Comparison of ENCODE assay signal across 1 cellular context in the genomic region with DNA sequence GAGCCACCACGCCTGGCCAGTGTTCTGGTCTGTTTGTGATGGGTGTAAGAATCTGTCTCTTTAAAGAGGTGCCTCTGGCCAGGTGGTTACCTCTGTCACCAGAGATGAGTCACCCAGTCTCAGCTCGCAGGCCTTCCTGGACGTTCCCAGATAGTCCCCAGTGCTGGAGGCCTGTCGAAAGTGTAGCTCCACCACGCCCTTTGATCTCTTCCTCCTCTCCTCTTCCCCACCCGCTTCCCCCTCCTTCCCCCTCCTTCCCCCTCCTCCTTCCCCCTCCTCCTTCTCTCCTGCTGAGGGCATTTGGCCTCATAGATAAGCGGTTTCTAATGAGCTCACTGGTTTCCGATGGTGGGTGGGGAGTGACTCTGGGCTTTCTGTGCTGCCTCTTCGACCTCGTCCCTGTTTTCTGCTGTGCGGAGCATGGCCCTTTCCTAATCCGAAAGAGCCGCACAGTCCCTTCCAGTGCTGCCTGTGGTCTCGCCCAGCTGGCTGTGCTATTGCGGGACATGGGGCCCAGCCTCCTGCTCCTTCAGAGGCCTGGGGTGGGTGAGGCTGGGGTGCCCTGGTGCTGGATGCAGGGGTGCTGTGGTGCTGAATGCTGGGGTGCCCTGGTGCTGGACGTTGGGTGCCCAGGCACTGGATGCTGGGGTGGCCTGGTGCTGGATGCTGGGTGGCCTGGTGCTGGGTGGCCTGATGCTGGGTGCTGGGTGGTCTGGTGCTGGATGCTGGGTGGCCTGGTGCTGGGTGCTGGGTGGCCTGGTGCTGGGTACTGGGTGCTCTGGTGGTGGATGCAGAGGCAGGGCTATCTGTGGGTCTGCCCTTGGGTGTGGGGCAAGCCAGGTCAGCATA.
TF ChIP-seq lines count a peak whose summit lies in the region.

No MANE protein-coding gene starts in this region.

TF ChIP-seq in K562, 482 proteins besides CTCF, POLR2A, EP300 and RAD21 (continued from another document and continues in another):
- TF ChIP-seq, protein P1, sequence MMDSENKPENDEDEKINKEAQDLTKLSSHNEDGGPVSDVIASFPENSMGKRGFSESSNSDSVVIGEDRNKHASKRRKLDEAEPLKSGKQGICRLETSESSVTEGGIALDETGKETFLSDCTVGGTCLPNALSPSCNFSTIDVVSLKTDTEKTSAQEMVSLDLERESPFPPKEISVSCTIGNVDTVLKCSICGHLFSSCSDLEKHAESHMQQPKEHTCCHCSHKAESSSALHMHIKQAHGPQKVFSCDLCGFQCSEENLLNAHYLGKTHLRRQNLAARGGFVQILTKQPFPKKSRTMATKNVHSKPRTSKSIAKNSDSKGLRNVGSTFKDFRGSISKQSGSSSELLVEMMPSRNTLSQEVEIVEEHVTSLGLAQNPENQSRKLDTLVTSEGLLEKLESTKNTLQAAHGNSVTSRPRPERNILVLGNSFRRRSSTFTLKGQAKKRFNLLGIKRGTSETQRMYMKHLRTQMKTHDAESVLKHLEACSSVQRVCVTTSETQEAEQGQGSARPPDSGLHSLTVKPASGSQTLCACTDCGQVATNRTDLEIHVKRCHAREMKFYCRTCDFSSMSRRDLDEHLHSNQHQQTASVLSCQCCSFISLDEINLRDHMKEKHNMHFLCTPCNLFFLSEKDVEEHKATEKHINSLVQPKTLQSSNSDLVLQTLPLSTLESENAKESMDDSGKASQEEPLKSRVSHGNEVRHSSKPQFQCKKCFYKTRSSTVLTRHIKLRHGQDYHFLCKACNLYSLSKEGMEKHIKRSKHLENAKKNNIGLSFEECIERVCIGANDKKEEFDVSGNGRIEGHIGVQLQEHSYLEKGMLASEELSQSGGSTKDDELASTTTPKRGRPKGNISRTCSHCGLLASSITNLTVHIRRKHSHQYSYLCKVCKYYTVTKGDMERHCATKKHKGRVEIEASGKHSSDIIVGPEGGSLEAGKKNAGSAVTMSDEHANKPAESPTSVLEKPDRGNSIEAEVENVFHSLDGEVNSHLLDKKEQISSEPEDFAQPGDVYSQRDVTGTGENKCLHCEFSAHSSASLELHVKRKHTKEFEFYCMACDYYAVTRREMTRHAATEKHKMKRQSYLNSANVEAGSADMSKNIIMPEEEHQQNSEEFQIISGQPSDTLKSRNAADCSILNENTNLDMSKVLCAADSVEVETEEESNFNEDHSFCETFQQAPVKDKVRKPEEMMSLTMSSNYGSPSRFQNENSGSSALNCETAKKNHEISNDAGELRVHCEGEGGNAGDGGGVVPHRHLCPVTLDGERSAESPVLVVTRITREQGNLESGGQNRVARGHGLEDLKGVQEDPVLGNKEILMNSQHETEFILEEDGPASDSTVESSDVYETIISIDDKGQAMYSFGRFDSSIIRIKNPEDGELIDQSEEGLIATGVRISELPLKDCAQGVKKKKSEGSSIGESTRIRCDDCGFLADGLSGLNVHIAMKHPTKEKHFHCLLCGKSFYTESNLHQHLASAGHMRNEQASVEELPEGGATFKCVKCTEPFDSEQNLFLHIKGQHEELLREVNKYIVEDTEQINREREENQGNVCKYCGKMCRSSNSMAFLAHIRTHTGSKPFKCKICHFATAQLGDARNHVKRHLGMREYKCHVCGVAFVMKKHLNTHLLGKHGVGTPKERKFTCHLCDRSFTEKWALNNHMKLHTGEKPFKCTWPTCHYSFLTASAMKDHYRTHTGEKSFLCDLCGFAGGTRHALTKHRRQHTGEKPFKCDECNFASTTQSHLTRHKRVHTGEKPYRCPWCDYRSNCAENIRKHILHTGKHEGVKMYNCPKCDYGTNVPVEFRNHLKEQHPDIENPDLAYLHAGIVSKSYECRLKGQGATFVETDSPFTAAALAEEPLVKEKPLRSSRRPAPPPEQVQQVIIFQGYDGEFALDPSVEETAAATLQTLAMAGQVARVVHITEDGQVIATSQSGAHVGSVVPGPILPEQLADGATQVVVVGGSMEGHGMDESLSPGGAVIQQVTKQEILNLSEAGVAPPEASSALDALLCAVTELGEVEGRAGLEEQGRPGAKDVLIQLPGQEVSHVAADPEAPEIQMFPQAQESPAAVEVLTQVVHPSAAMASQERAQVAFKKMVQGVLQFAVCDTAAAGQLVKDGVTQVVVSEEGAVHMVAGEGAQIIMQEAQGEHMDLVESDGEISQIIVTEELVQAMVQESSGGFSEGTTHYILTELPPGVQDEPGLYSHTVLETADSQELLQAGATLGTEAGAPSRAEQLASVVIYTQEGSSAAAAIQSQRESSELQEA (IDR thresholded peaks at IDR 0.05; ENCODE audit: low read depth): no peak
- TF ChIP-seq ARID2 (IDR thresholded peaks at IDR 0.05) (no peak), ZNF696 (CRISPR knock-in tag; conservative IDR thresholded peaks at IDR 0.05) (no peak), SAP30 (IDR thresholded peaks at IDR 0.05; ENCODE audit: borderline replicate concordance, insufficient read depth, low read depth, low read length, poor library complexity, severe bottlenecking) (peak; percentile 35), L3MBTL2 (IDR thresholded peaks at IDR 0.05) (peak; percentile 73), FOXJ2 (tag; IDR thresholded peaks at IDR 0.05) (no peak), ZNF699 (CRISPR knock-in tag; IDR thresholded peaks at IDR 0.05; ENCODE audit: insufficient replicate concordance) (no peak), MAFG (tag; conservative IDR thresholded peaks at IDR 0.05) (0 out of 2 replicates have a peak, but pooled peaks have one; percentile 15), ARNT (IDR thresholded peaks at IDR 0.05) (peak in 1 of 2 experiments; percentile 69; a peak in 1 of 4 replicates), ZZZ3 (IDR thresholded peaks at IDR 0.05) (no peak), POLR2G (IDR thresholded peaks at IDR 0.05; ENCODE audit: low read depth, low read length) (peak; percentile 77), SMAD2 (IDR thresholded peaks at IDR 0.05; ENCODE audit: low read depth, low read length) (no peak), NFYB (IDR thresholded peaks at IDR 0.05; ENCODE audit: extremely low read depth, insufficient read length) (no peak), CAMTA2 (CRISPR knock-in tag; conservative IDR thresholded peaks at IDR 0.05) (0 out of 2 replicates have a peak, but pooled peaks have one; percentile 4), TARDBP (IDR thresholded peaks at IDR 0.05) (peak; percentile 38; the same call in 1 of the 2 replicates), TEAD1 (CRISPR knock-in tag; IDR thresholded peaks at IDR 0.05) (peak in 1 of 2 experiments; percentile 28; a peak in 1 of 4 replicates), RBM17 (IDR thresholded peaks at IDR 0.05; ENCODE audit: borderline replicate concordance, low read depth, low read length) (no peak), MAFF (IDR thresholded peaks at IDR 0.05; ENCODE audit: low read length) (peak; percentile 54), TFAM (CRISPR knock-in tag; conservative IDR thresholded peaks at IDR 0.05) (no peak), NELFE (IDR thresholded peaks at IDR 0.05; ENCODE audit: insufficient read depth, insufficient read length) (no peak), PCBP2 (IDR thresholded peaks at IDR 0.05; ENCODE audit: low read depth, low read length, poor library complexity, severe bottlenecking) (no peak), ZSCAN29 (IDR thresholded peaks at IDR 0.05) (peak; percentile 51; the same call in 1 of the 2 replicates), MYNN (IDR thresholded peaks at IDR 0.05) (peak; percentile 56; the same call in 1 of the 2 replicates), MYNN (CRISPR knock-in tag; IDR thresholded peaks at IDR 0.05) (no peak), DIDO1 (tag; IDR thresholded peaks at IDR 0.05; ENCODE audit: low read depth) (no peak), KLF10 (CRISPR knock-in tag; IDR thresholded peaks at IDR 0.05) (no peak), CREM (IDR thresholded peaks at IDR 0.05; ENCODE audit: low read depth) (peak; percentile 81), SMARCA5 (IDR thresholded peaks at IDR 0.05) (peak; percentile 83; the same call in 1 of the 2 replicates), MBD2 (IDR thresholded peaks at IDR 0.05; ENCODE audit: borderline replicate concordance, low read depth) (peak; percentile 64; the same call in 1 of the 2 replicates), ZNF175 (CRISPR knock-in tag; IDR thresholded peaks at IDR 0.05; ENCODE audit: low read depth) (0 out of 2 replicates have a peak, but pooled peaks have one; percentile 37), ZNF780A (CRISPR knock-in tag; IDR thresholded peaks at IDR 0.05) (no peak), ZNF165 (CRISPR knock-in tag; IDR thresholded peaks at IDR 0.05; ENCODE audit: borderline replicate concordance) (no peak), CBX1 (IDR thresholded peaks at IDR 0.05; ENCODE audit: low read depth) (no peak)
- TF ChIP-seq, protein P2, sequence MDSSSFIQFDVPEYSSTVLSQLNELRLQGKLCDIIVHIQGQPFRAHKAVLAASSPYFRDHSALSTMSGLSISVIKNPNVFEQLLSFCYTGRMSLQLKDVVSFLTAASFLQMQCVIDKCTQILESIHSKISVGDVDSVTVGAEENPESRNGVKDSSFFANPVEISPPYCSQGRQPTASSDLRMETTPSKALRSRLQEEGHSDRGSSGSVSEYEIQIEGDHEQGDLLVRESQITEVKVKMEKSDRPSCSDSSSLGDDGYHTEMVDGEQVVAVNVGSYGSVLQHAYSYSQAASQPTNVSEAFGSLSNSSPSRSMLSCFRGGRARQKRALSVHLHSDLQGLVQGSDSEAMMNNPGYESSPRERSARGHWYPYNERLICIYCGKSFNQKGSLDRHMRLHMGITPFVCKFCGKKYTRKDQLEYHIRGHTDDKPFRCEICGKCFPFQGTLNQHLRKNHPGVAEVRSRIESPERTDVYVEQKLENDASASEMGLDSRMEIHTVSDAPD (CRISPR knock-in tag; IDR thresholded peaks at IDR 0.05): no peak
- TF ChIP-seq, protein P3, sequence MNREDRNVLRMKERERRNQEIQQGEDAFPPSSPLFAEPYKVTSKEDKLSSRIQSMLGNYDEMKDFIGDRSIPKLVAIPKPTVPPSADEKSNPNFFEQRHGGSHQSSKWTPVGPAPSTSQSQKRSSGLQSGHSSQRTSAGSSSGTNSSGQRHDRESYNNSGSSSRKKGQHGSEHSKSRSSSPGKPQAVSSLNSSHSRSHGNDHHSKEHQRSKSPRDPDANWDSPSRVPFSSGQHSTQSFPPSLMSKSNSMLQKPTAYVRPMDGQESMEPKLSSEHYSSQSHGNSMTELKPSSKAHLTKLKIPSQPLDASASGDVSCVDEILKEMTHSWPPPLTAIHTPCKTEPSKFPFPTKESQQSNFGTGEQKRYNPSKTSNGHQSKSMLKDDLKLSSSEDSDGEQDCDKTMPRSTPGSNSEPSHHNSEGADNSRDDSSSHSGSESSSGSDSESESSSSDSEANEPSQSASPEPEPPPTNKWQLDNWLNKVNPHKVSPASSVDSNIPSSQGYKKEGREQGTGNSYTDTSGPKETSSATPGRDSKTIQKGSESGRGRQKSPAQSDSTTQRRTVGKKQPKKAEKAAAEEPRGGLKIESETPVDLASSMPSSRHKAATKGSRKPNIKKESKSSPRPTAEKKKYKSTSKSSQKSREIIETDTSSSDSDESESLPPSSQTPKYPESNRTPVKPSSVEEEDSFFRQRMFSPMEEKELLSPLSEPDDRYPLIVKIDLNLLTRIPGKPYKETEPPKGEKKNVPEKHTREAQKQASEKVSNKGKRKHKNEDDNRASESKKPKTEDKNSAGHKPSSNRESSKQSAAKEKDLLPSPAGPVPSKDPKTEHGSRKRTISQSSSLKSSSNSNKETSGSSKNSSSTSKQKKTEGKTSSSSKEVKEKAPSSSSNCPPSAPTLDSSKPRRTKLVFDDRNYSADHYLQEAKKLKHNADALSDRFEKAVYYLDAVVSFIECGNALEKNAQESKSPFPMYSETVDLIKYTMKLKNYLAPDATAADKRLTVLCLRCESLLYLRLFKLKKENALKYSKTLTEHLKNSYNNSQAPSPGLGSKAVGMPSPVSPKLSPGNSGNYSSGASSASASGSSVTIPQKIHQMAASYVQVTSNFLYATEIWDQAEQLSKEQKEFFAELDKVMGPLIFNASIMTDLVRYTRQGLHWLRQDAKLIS (CRISPR knock-in tag; IDR thresholded peaks at IDR 0.05): no peak
- TF ChIP-seq, protein P4, sequence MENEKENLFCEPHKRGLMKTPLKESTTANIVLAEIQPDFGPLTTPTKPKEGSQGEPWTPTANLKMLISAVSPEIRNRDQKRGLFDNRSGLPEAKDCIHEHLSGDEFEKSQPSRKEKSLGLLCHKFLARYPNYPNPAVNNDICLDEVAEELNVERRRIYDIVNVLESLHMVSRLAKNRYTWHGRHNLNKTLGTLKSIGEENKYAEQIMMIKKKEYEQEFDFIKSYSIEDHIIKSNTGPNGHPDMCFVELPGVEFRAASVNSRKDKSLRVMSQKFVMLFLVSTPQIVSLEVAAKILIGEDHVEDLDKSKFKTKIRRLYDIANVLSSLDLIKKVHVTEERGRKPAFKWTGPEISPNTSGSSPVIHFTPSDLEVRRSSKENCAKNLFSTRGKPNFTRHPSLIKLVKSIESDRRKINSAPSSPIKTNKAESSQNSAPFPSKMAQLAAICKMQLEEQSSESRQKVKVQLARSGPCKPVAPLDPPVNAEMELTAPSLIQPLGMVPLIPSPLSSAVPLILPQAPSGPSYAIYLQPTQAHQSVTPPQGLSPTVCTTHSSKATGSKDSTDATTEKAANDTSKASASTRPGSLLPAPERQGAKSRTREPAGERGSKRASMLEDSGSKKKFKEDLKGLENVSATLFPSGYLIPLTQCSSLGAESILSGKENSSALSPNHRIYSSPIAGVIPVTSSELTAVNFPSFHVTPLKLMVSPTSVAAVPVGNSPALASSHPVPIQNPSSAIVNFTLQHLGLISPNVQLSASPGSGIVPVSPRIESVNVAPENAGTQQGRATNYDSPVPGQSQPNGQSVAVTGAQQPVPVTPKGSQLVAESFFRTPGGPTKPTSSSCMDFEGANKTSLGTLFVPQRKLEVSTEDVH (IDR thresholded peaks at IDR 0.05; ENCODE audit: low read depth, partially characterized antibody): no peak
- TF ChIP-seq, protein P5, sequence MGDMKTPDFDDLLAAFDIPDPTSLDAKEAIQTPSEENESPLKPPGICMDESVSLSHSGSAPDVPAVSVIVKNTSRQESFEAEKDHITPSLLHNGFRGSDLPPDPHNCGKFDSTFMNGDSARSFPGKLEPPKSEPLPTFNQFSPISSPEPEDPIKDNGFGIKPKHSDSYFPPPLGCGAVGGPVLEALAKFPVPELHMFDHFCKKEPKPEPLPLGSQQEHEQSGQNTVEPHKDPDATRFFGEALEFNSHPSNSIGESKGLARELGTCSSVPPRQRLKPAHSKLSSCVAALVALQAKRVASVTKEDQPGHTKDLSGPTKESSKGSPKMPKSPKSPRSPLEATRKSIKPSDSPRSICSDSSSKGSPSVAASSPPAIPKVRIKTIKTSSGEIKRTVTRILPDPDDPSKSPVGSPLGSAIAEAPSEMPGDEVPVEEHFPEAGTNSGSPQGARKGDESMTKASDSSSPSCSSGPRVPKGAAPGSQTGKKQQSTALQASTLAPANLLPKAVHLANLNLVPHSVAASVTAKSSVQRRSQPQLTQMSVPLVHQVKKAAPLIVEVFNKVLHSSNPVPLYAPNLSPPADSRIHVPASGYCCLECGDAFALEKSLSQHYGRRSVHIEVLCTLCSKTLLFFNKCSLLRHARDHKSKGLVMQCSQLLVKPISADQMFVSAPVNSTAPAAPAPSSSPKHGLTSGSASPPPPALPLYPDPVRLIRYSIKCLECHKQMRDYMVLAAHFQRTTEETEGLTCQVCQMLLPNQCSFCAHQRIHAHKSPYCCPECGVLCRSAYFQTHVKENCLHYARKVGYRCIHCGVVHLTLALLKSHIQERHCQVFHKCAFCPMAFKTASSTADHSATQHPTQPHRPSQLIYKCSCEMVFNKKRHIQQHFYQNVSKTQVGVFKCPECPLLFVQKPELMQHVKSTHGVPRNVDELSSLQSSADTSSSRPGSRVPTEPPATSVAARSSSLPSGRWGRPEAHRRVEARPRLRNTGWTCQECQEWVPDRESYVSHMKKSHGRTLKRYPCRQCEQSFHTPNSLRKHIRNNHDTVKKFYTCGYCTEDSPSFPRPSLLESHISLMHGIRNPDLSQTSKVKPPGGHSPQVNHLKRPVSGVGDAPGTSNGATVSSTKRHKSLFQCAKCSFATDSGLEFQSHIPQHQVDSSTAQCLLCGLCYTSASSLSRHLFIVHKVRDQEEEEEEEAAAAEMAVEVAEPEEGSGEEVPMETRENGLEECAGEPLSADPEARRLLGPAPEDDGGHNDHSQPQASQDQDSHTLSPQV (IDR thresholded peaks at IDR 0.05): peak; percentile 95
